Comparison of ENCODE assay signal across 13 cellular contexts in genomic region chr2:42960835-42961165, GRCh38.
DNase-seq lines count a peak whose midpoint lies in the region; ATAC-seq, FAIRE-seq and TF ChIP-seq lines count a peak whose summit lies in the region.
"Had no signal": no experiment of that assay in that cellular context is flagged by ENCODE, and none has a peak within 500 bp of the region (broad histone marks: within the 10 kb centered on the region; RNA-seq: fewer than 3 reads in every experiment).

No MANE protein-coding gene starts in this region.

- CTCF ChIA-PET in HepG2 (lab: Yijun Ruan, JAX; ENCODE audit: low intra/inter-chr PET ratio, low total read pairs), result no interaction called here

- H3K4me3 ChIP-seq in HepG2 (replicated peaks in 1 of 3; ENCODE audit: insufficient read depth in 1 of 3, low read depth in 2 of 3, low read length in 3 of 3), result no peak overlapping the region

- no peak for TF ChIP-seq CTCF in HepG2 (CRISPR knock-in tag; IDR thresholded peaks at IDR 0.05)

- POLR2A ChIA-PET in HepG2 (lab: Yijun Ruan, JAX), result interaction anchor here (9.3 kb wide), 1 partner anchor 15 kb away, joined by 98 read pairs; no protein-coding TSS in a partner anchor

- peak; percentile 4 for FAIRE-seq in HepG2 (lab: Jason Lieb, UNC)
- FAIRE-seq in HTR-8/SVneo (lab: Jason Lieb, UNC), result no peak

- no peak overlapping the region for H2AFZ ChIP-seq in HepG2 (ENCODE audit: low read length)

- H3K36me3 ChIP-seq in HepG2 (replicated peaks in 1 of 2; ENCODE audit: control insufficient read depth in 1 of 2, insufficient read depth in 2 of 2, low read length in 2 of 2), result no peaks in the 10 kb centered on the region
- H3K36me3 ChIP-seq: brain microvascular endothelial cell had no signal

- ATAC-seq in left ventricle myocardium superior (peak; percentile 9), Right ventricle myocardium inferior (no peak), HepG2 (no peak), sciatic nerve (peak; percentile 20), HG03469 (IDR thresholded peaks at IDR 0.05; ENCODE audit: unreplicated experiment) (no peak), HG02981 (IDR thresholded peaks at IDR 0.05; ENCODE audit: unreplicated experiment) (no peak)

- DNase-seq in left ventricle myocardium superior (no peak), Right ventricle myocardium inferior (ENCODE audit: missing footprints) (no peak), HepG2 (ENCODE audit: low spot score) (no peak), sciatic nerve (ENCODE audit: low spot score) (no peak), HTR-8/SVneo (ENCODE audit: insufficient read length, low spot score) (no peak)
- no peak for DNase-seq in activated CD4-positive, alpha-beta T cell treated with anti-CD3 and anti-CD28 coated beads for 4 hours
- DNase-seq: brain microvascular endothelial cell, DMS 273 treated with DMSO at 0.1 percent for 48 hours, HFFc6, NCI-H1436, NCI-H510A had no signal

- no peaks in the 10 kb centered on the region for H3K79me2 ChIP-seq in HepG2 (ENCODE audit: insufficient read depth, low read length)

- 96% methylated on average over 6 of the region's 6 CpGs for WGBS in HepG2 (ENCODE audit: low lambda C conversion rate)

- no peaks in the 10 kb centered on the region for H3K27me3 ChIP-seq in HepG2 (ENCODE audit: control insufficient read depth in 1 of 2, insufficient read depth in 2 of 2, low read length in 2 of 2)
- H3K27me3 ChIP-seq: brain microvascular endothelial cell had no signal

- H3K4me1 ChIP-seq in HepG2 (ENCODE audit: insufficient read depth, low read length), result peaks cover 85% of the 10 kb centered on the region

- H3K4me2 ChIP-seq in HepG2 (ENCODE audit: low read depth, low read length), result no peak overlapping the region

- TF ChIP-seq RAD21 in HepG2 (CRISPR knock-in tag; IDR thresholded peaks at IDR 0.05), result no peak

- BruUV-seq in HepG2 (replicated peaks; lab: Mats Ljungman, UMichigan), result no TSS peak

- H3K9me3 ChIP-seq in HepG2 (ENCODE audit: low read length), result no peaks in the 10 kb centered on the region

- no peak for TF ChIP-seq POLR2A in HepG2 (IDR thresholded peaks at IDR 0.05; ENCODE audit: insufficient read depth in 1 of 2, low read depth in 2 of 2, low read length in 2 of 2)

- peak overlapping the region; percentile 55 for H3K27ac ChIP-seq in HepG2 (ENCODE audit: extremely low read length, insufficient read depth, low read length)
- H3K27ac ChIP-seq: brain microvascular endothelial cell had no signal

- in situ Hi-C loops in HepG2 (cut with HindIII; ENCODE audit: extremely low pct_ligation_motif_present, low pct_unique_long_range_greater_than_20kb), result no loop called here

- intact Hi-C loops in left ventricle myocardium superior (cut with micrococcal nuclease) (no loop called here), Right ventricle myocardium inferior (cut with DNase I) (no loop called here), HepG2 (cut with micrococcal nuclease; ENCODE audit: unreplicated experiment) (no loop called here), sciatic nerve (cut with DNase I) (no loop called here)

- no peak overlapping the region for H3K9ac ChIP-seq in HepG2 (ENCODE audit: insufficient read depth, low read depth, low read length)

- H4K20me1 ChIP-seq in HepG2 (ENCODE audit: insufficient read depth, low read length), result no peaks in the 10 kb centered on the region

- TF ChIP-seq EP300 in HepG2 (IDR thresholded peaks at IDR 0.05; ENCODE audit: low read depth in 2 of 2, low read length in 2 of 2) (no peak), HepG2 (CRISPR knock-in tag; IDR thresholded peaks at IDR 0.05; ENCODE audit: borderline replicate concordance) (no peak)

TF ChIP-seq in HepG2, 621 proteins besides CTCF, POLR2A, EP300 and RAD21:
- TF ChIP-seq ZNF564 (CRISPR knock-in tag; IDR thresholded peaks at IDR 0.05) (no peak), ZNF20 (CRISPR knock-in tag; IDR thresholded peaks at IDR 0.05) (no peak), ZNF354B (CRISPR knock-in tag; IDR thresholded peaks at IDR 0.05) (no peak), ZNF142 (CRISPR knock-in tag; IDR thresholded peaks at IDR 0.05) (no peak), FOSL2 (CRISPR knock-in tag; IDR thresholded peaks at IDR 0.05) (no peak), ZFP90 (CRISPR knock-in tag; IDR thresholded peaks at IDR 0.05; ENCODE audit: borderline replicate concordance) (no peak; the same call in 1 of the 2 replicates), WIZ (CRISPR knock-in tag; IDR thresholded peaks at IDR 0.05) (no peak), ZNF761 (CRISPR knock-in tag; conservative IDR thresholded peaks at IDR 0.05) (no peak)
- TF ChIP-seq, protein P1, sequence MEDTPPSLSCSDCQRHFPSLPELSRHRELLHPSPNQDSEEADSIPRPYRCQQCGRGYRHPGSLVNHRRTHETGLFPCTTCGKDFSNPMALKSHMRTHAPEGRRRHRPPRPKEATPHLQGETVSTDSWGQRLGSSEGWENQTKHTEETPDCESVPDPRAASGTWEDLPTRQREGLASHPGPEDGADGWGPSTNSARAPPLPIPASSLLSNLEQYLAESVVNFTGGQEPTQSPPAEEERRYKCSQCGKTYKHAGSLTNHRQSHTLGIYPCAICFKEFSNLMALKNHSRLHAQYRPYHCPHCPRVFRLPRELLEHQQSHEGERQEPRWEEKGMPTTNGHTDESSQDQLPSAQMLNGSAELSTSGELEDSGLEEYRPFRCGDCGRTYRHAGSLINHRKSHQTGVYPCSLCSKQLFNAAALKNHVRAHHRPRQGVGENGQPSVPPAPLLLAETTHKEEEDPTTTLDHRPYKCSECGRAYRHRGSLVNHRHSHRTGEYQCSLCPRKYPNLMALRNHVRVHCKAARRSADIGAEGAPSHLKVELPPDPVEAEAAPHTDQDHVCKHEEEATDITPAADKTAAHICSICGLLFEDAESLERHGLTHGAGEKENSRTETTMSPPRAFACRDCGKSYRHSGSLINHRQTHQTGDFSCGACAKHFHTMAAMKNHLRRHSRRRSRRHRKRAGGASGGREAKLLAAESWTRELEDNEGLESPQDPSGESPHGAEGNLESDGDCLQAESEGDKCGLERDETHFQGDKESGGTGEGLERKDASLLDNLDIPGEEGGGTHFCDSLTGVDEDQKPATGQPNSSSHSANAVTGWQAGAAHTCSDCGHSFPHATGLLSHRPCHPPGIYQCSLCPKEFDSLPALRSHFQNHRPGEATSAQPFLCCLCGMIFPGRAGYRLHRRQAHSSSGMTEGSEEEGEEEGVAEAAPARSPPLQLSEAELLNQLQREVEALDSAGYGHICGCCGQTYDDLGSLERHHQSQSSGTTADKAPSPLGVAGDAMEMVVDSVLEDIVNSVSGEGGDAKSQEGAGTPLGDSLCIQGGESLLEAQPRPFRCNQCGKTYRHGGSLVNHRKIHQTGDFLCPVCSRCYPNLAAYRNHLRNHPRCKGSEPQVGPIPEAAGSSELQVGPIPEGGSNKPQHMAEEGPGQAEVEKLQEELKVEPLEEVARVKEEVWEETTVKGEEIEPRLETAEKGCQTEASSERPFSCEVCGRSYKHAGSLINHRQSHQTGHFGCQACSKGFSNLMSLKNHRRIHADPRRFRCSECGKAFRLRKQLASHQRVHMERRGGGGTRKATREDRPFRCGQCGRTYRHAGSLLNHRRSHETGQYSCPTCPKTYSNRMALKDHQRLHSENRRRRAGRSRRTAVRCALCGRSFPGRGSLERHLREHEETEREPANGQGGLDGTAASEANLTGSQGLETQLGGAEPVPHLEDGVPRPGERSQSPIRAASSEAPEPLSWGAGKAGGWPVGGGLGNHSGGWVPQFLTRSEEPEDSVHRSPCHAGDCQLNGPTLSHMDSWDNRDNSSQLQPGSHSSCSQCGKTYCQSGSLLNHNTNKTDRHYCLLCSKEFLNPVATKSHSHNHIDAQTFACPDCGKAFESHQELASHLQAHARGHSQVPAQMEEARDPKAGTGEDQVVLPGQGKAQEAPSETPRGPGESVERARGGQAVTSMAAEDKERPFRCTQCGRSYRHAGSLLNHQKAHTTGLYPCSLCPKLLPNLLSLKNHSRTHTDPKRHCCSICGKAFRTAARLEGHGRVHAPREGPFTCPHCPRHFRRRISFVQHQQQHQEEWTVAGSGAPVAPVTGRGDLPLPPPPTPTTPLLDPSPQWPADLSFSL (CRISPR knock-in tag; IDR thresholded peaks at IDR 0.05), result no peak

Comparison
In these comparisons a context has a peak if more than half of its experiments do, and no peak if none do; other contexts are left out.
1. ATAC-seq: peak in left ventricle myocardium superior (single experiment) and sciatic nerve (single experiment); none in Right ventricle myocardium inferior (single experiment), HepG2 (single experiment), HG03469 (single experiment) and HG02981 (single experiment).